In the genomic region with DNA sequence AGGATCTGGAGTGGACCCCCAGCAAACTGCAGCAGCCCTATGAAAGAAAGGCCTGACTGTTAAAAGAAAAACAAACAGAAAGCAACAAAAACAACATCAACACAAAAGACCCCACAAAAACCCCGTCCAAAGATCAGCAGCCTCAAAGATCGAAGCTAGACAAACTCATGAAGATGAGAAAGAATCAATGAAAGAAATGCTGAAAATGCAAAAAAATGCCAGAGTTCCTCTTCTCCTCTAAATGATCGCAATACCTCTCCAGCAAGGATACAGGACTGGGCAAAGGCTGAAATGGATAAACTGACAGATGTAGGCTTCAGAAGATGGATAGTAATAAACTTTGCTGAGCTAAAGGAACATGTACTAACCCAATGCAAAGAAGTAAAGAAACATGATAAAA, we compare ENCODE assay signal across 20 cellular contexts.
DNase-seq lines count a peak whose midpoint lies in the region; ATAC-seq, FAIRE-seq and TF ChIP-seq lines count a peak whose summit lies in the region.
"Had no signal": no experiment of that assay in that cellular context is flagged by ENCODE, and none has a peak within 500 bp of the region (broad histone marks: within the 10 kb centered on the region; RNA-seq: fewer than 3 reads in every experiment).

No MANE protein-coding gene starts in this region.

- no peak overlapping the region for H2AFZ ChIP-seq in HepG2 (ENCODE audit: low read length)
- H2AFZ ChIP-seq in IMR-90 (replicated peaks; ENCODE audit: low read length, poor library complexity), result no peak overlapping the region
- no peak overlapping the region for H2AFZ ChIP-seq in mesenchymal stem cell (ENCODE audit: low read depth, low read length)

- H3K36me3 ChIP-seq in HepG2 (replicated peaks in 1 of 2; ENCODE audit: control insufficient read depth in 1 of 2, insufficient read depth in 2 of 2, low read length in 2 of 2), result no peaks in the 10 kb centered on the region
- no peaks in the 10 kb centered on the region for H3K36me3 ChIP-seq in right lobe of liver
- no peaks in the 10 kb centered on the region for H3K36me3 ChIP-seq in IMR-90 (ENCODE audit: control insufficient read depth, insufficient read depth, low read length)
- H3K36me3 ChIP-seq in mesenchymal stem cell (ENCODE audit: control insufficient read depth in 1 of 2, insufficient read depth in 2 of 2, low read depth in 1 of 2, low read length in 2 of 2), result no peaks in the 10 kb centered on the region
- H3K36me3 ChIP-seq: BLaER1 treated with 17β-estradiol and CSF1 and Interleukin-3, amounts not matched to agents 10 nM and 100 nM had no signal

- H3K23ac ChIP-seq in IMR-90 (ENCODE audit: low read depth, low read length) (no peak overlapping the region), mesenchymal stem cell (ENCODE audit: low read length in 2 of 2) (no peak overlapping the region)

- H4K91ac ChIP-seq in IMR-90 (ENCODE audit: insufficient read depth, low read depth, low read length) (no peak overlapping the region), mesenchymal stem cell (ENCODE audit: low read length) (peak overlapping the region; percentile 68)

- no peaks in the 10 kb centered on the region for H3K79me2 ChIP-seq in HepG2 (ENCODE audit: insufficient read depth, low read length)

- H2BK120ac ChIP-seq in IMR-90 (ENCODE audit: low read depth, low read length) (no peak overlapping the region), mesenchymal stem cell (ENCODE audit: low read depth, low read length) (peak overlapping the region; percentile 49)

- H3K4me1 ChIP-seq in HepG2 (ENCODE audit: insufficient read depth, low read length), result no peaks in the 10 kb centered on the region
- no peaks in the 10 kb centered on the region for H3K4me1 ChIP-seq in right lobe of liver
- H3K4me1 ChIP-seq in IMR-90 (ENCODE audit: control insufficient read depth, insufficient read depth, low read length), result no peaks in the 10 kb centered on the region
- no peaks in the 10 kb centered on the region for H3K4me1 ChIP-seq in mesenchymal stem cell (ENCODE audit: control insufficient read depth, insufficient read depth, low read depth, low read length)

- TF ChIP-seq CTCF in HepG2 (CRISPR knock-in tag; IDR thresholded peaks at IDR 0.05), result no peak
- TF ChIP-seq CTCF in right lobe of liver (IDR thresholded peaks at IDR 0.05), result no peak
- no peak for TF ChIP-seq CTCF in IMR-90 (conservative IDR thresholded peaks at IDR 0.05; ENCODE audit: low read depth, low read length)

- CTCF ChIA-PET in HepG2 (lab: Yijun Ruan, JAX; ENCODE audit: low intra/inter-chr PET ratio, low total read pairs), result no interaction called here
- CTCF ChIA-PET in IMR-90 (lab: Yijun Ruan, JAX), result interaction anchor here (0.6 kb wide), 1 partner anchor 63 kb away, joined by 4 read pairs; no protein-coding TSS in a partner anchor

- no peak overlapping the region for H3K56ac ChIP-seq in IMR-90 (ENCODE audit: extremely low read depth, insufficient read depth, low read length)

- H3K27ac ChIP-seq in HepG2 (ENCODE audit: extremely low read length, insufficient read depth, low read length), result no peak overlapping the region
- no peak overlapping the region for H3K27ac ChIP-seq in right lobe of liver
- no peak overlapping the region for H3K27ac ChIP-seq in IMR-90 (ENCODE audit: insufficient read depth, low read length)
- no peak overlapping the region for H3K27ac ChIP-seq in mesenchymal stem cell (ENCODE audit: low read length, poor library complexity, severe bottlenecking)
- H3K27ac ChIP-seq: BLaER1 treated with 17β-estradiol and CSF1 and Interleukin-3, amounts not matched to agents 10 nM and 100 nM; C4-2B had no signal

- in situ Hi-C loops in HepG2 (cut with HindIII; ENCODE audit: extremely low pct_ligation_motif_present, low pct_unique_long_range_greater_than_20kb) (no loop called here), IMR-90 (cut with MboI; ENCODE audit: low sequenced_read_pairs) (loop anchor here (5.0 kb wide), 1 partner anchor 239 kb away; no protein-coding TSS in a partner anchor)

- no peak for DNase-seq in HepG2 (ENCODE audit: low spot score)
- no peak for DNase-seq in right lobe of liver
- no peak for DNase-seq in IMR-90
- DNase-seq in mesenchymal stem cell, result no peak
- DNase-seq in occipital lobe (lab: John Stamatoyannopoulos, UW), result no peak
- DNase-seq: 8988T; AML-193; Caco-2; Calu3; CD4-positive, alpha-beta T cell; CD8-positive, alpha-beta T cell; DMS79 treated with DMSO at 0.1 percent for 48 hours; GF-D8 had no signal

- no peak overlapping the region for H2BK12ac ChIP-seq in mesenchymal stem cell (ENCODE audit: low read length in 2 of 2)

- no peak overlapping the region for H2BK15ac ChIP-seq in IMR-90 (ENCODE audit: low read depth, low read length)
- H2BK15ac ChIP-seq in mesenchymal stem cell (ENCODE audit: low read depth, poor library complexity, severe bottlenecking), result no peak overlapping the region

- H4K5ac ChIP-seq in IMR-90 (ENCODE audit: low read depth, low read length), result no peak overlapping the region

- TF ChIP-seq EP300 in HepG2 (IDR thresholded peaks at IDR 0.05; ENCODE audit: low read depth in 2 of 2, low read length in 2 of 2), result no peak
- no peak for TF ChIP-seq EP300 in HepG2 (CRISPR knock-in tag; IDR thresholded peaks at IDR 0.05; ENCODE audit: borderline replicate concordance)

- dilution Hi-C loops in IMR-90 (cut with HindIII; ENCODE audit: low sequenced_read_pairs, unreplicated experiment), result no loop called here

- no peak overlapping the region for H3K4ac ChIP-seq in IMR-90 (ENCODE audit: low read depth, low read length)
- no peak overlapping the region for H3K4ac ChIP-seq in mesenchymal stem cell (ENCODE audit: low read depth in 1 of 2, low read length in 2 of 2)

- POLR2A ChIA-PET in HepG2 (lab: Yijun Ruan, JAX) (no interaction called here), IMR-90 (lab: Charles Lee; ENCODE audit: unreplicated experiment) (no interaction called here)

- H4K8ac ChIP-seq in IMR-90 (ENCODE audit: low read depth in 2 of 2, low read length in 2 of 2), result no peak overlapping the region
- H4K8ac ChIP-seq in mesenchymal stem cell (ENCODE audit: low read length), result no peak overlapping the region

- TF ChIP-seq RAD21 in HepG2 (CRISPR knock-in tag; IDR thresholded peaks at IDR 0.05) (no peak), IMR-90 (IDR thresholded peaks at IDR 0.05; ENCODE audit: low read length) (no peak)

- no peak overlapping the region for H3K14ac ChIP-seq in IMR-90 (replicated peaks; ENCODE audit: low read depth, low read length)
- no peak overlapping the region for H3K14ac ChIP-seq in mesenchymal stem cell (ENCODE audit: low read length in 2 of 2)

- H3K4me2 ChIP-seq in HepG2 (ENCODE audit: low read depth, low read length), result no peak overlapping the region
- no peak overlapping the region for H3K4me2 ChIP-seq in IMR-90 (ENCODE audit: low read depth, low read length)
- no peak overlapping the region for H3K4me2 ChIP-seq in mesenchymal stem cell (ENCODE audit: low read length, poor library complexity, severe bottlenecking)
- H3K4me2 ChIP-seq: BLaER1 treated with 17β-estradiol and CSF1 and Interleukin-3, amounts not matched to agents 10 nM and 100 nM had no signal

- H2AK9ac ChIP-seq in IMR-90 (replicated peaks; ENCODE audit: low read depth, low read length, poor library complexity), result no peak overlapping the region

- H3K9ac ChIP-seq in HepG2 (ENCODE audit: insufficient read depth, low read depth, low read length), result no peak overlapping the region
- H3K9ac ChIP-seq in IMR-90 (ENCODE audit: low read depth, low read length), result no peak overlapping the region
- no peak overlapping the region for H3K9ac ChIP-seq in mesenchymal stem cell (ENCODE audit: low read length)
- H3K9ac ChIP-seq: BLaER1 treated with 17β-estradiol and CSF1 and Interleukin-3, amounts not matched to agents 10 nM and 100 nM had no signal

- H3K9me3 ChIP-seq in HepG2 (ENCODE audit: low read length) (no peaks in the 10 kb centered on the region), right lobe of liver (no peaks in the 10 kb centered on the region), IMR-90 (ENCODE audit: control insufficient read depth, insufficient read depth, low read length) (no peaks in the 10 kb centered on the region), mesenchymal stem cell (ENCODE audit: control insufficient read depth, low read length) (no peaks in the 10 kb centered on the region)
- H3K9me3 ChIP-seq: BLaER1 treated with 17β-estradiol and CSF1 and Interleukin-3, amounts not matched to agents 10 nM and 100 nM; Caco-2 had no signal

- no TSS peak for BruUV-seq in HepG2 (replicated peaks; lab: Mats Ljungman, UMichigan)
- no TSS peak for BruUV-seq in IMR-90 (replicated peaks; lab: Mats Ljungman, UMichigan)

- FAIRE-seq in HepG2 (lab: Jason Lieb, UNC), result no peak
- FAIRE-seq: A204.1, D721Med, G401.6, GM12891 had no signal

- H3K79me1 ChIP-seq in IMR-90 (ENCODE audit: low read depth in 1 of 2, low read length in 2 of 2) (no peaks in the 10 kb centered on the region), mesenchymal stem cell (replicated peaks; ENCODE audit: low read length, poor library complexity, severe bottlenecking) (no peaks in the 10 kb centered on the region)

- H3K27me3 ChIP-seq in HepG2 (ENCODE audit: control insufficient read depth in 1 of 2, insufficient read depth in 2 of 2, low read length in 2 of 2), result no peaks in the 10 kb centered on the region
- H3K27me3 ChIP-seq in right lobe of liver, result no peaks in the 10 kb centered on the region
- H3K27me3 ChIP-seq in IMR-90 (ENCODE audit: control insufficient read depth, insufficient read depth, low read length), result no peaks in the 10 kb centered on the region
- H3K27me3 ChIP-seq in mesenchymal stem cell (ENCODE audit: control insufficient read depth in 1 of 2, insufficient read depth in 1 of 2, low read length in 2 of 2), result no peaks in the 10 kb centered on the region
- H3K27me3 ChIP-seq: BLaER1 treated with 17β-estradiol and CSF1 and Interleukin-3, amounts not matched to agents 10 nM and 100 nM had no signal

- H2BK5ac ChIP-seq in IMR-90 (ENCODE audit: low read depth, low read length, poor library complexity, severe bottlenecking) (no peak overlapping the region), mesenchymal stem cell (ENCODE audit: low read depth, low read length, poor library complexity, severe bottlenecking) (no peak overlapping the region)

- no peak overlapping the region for H3K18ac ChIP-seq in IMR-90 (ENCODE audit: low read depth, low read length)
- no peak overlapping the region for H3K18ac ChIP-seq in mesenchymal stem cell (ENCODE audit: low read depth in 1 of 2, low read length in 2 of 2)

- no peak overlapping the region for H2BK20ac ChIP-seq in IMR-90 (ENCODE audit: low read depth, low read length)

- intact Hi-C loops in HepG2 (cut with micrococcal nuclease; ENCODE audit: unreplicated experiment), result no loop called here
- intact Hi-C loops in right lobe of liver (cut with DNase I), result no loop called here
- intact Hi-C loops in IMR-90 (cut with micrococcal nuclease), result no loop called here

- 20% methylated on average over 3 of the region's 3 CpGs for WGBS in HepG2 (ENCODE audit: low lambda C conversion rate)
- WGBS in right lobe of liver (ENCODE audit: insufficient coverage, low coverage, low lambda C conversion rate, missing lambda C conversion rate), result 45% methylated on average over 3 of the region's 3 CpGs
- WGBS in IMR-90 (ENCODE audit: extremely low coverage in 2 of 2, insufficient read length in 1 of 2), 2 experiments, result no CpG with 5 or more reads among the region's 3 CpGs
- WGBS in mesenchymal stem cell, result 93% methylated on average over 3 of the region's 3 CpGs

- TF ChIP-seq POLR2A in HepG2 (IDR thresholded peaks at IDR 0.05; ENCODE audit: insufficient read depth in 1 of 2, low read depth in 2 of 2, low read length in 2 of 2) (no peak), right lobe of liver (IDR thresholded peaks at IDR 0.05) (no peak), IMR-90 (IDR thresholded peaks at IDR 0.05; ENCODE audit: low read depth, low read length) (no peak)

- no peaks in the 10 kb centered on the region for H3K9me1 ChIP-seq in IMR-90 (ENCODE audit: insufficient read depth, low read length)

- ATAC-seq in HepG2 (no peak), right lobe of liver (no peak), IMR-90 (ENCODE audit: low read depth) (no peak), GM19023 (IDR thresholded peaks at IDR 0.05; ENCODE audit: unreplicated experiment) (no peak)
- ATAC-seq: CD8-positive, alpha-beta T cell had no signal

- H4K20me1 ChIP-seq in HepG2 (ENCODE audit: insufficient read depth, low read length) (no peaks in the 10 kb centered on the region), IMR-90 (ENCODE audit: insufficient read depth, low read length) (no peaks in the 10 kb centered on the region)
- H4K20me1 ChIP-seq: BLaER1 treated with 17β-estradiol and CSF1 and Interleukin-3, amounts not matched to agents 10 nM and 100 nM had no signal

- H3K4me3 ChIP-seq in HepG2 (replicated peaks in 1 of 3; ENCODE audit: insufficient read depth in 1 of 3, low read depth in 2 of 3, low read length in 3 of 3) (no peak overlapping the region), right lobe of liver (no peak overlapping the region), IMR-90 (ENCODE audit: insufficient read depth, low read depth, low read length) (no peak overlapping the region), mesenchymal stem cell (ENCODE audit: insufficient read depth in 1 of 2, low read depth in 1 of 2, low read length in 2 of 2) (no peak overlapping the region)
- H3K4me3 ChIP-seq: BLaER1 treated with 17β-estradiol and CSF1 and Interleukin-3, amounts not matched to agents 10 nM and 100 nM had no signal

- H2AK5ac ChIP-seq in IMR-90 (ENCODE audit: low read depth, low read length), result no peak overlapping the region
- no peak overlapping the region for H2AK5ac ChIP-seq in mesenchymal stem cell (ENCODE audit: low read length, severe bottlenecking)
